In the genomic region with DNA sequence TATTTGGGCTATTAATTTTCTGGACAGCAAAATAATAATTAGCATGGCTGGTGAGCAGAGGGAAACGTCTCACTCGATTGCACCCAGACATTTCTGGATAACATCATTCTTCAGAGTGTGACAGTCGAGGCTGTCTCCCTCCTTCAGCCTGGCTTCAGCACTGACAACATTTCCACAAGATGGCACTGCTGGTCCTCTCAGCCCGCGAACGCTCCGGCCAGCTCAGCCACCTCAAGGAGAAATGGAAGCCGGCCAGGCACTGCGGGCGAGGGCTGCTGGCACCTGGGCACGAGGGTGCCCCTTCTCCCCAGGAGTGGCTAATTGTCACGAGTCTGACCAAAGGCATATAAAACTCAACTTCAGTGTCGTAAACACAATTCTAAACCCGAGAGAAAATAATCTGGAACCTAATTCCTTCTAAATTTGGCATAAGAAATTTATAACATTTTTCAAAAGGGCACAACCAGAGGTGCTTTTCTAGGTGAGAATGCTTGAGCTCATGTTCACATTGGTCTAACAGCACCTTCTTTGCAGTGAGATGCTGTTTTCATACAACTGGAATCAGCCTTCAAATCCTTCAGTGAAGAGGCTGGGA, we compare ENCODE assay signal across 8 cellular contexts.
DNase-seq lines count a peak whose midpoint lies in the region; ATAC-seq and TF ChIP-seq lines count a peak whose summit lies in the region.

No MANE protein-coding gene starts in this region.

- H3K27me3 ChIP-seq in OCI-LY1 (ENCODE audit: insufficient read depth, low read length) = no peaks in the 10 kb centered on the region
- no peaks in the 10 kb centered on the region for H3K27me3 ChIP-seq in colonic mucosa
- no peaks in the 10 kb centered on the region for H3K27me3 ChIP-seq in left lung
- no peaks in the 10 kb centered on the region for H3K27me3 ChIP-seq in testis

- no peaks in the 10 kb centered on the region for H3K79me2 ChIP-seq in OCI-LY1 (ENCODE audit: insufficient read depth, low read length)

- DNase-seq in D341Med (ENCODE audit: low spot score) = peak; percentile 84
- peak; percentile 85 for DNase-seq in HT1080 (ENCODE audit: low read depth)
- DNase-seq in colonic mucosa = peak; percentile 67
- DNase-seq in left lung = peak; percentile 84 to 92
- DNase-seq in testis = peak; percentile 84
- no peak for DNase-seq in central memory CD4-positive, alpha-beta T cell

- H3K9ac ChIP-seq in OCI-LY1 (ENCODE audit: low read length) (no peak overlapping the region), colonic mucosa (ENCODE audit: low read depth in 2 of 2, low read length in 2 of 2) (no peak overlapping the region)

- no peak overlapping the region for H2AFZ ChIP-seq in OCI-LY1 (ENCODE audit: low read length)

- no peaks in the 10 kb centered on the region for H3K9me3 ChIP-seq in OCI-LY1 (ENCODE audit: low read length)
- no peaks in the 10 kb centered on the region for H3K9me3 ChIP-seq in colonic mucosa
- H3K9me3 ChIP-seq in left lung = no peaks in the 10 kb centered on the region
- no peaks in the 10 kb centered on the region for H3K9me3 ChIP-seq in testis

- no peaks in the 10 kb centered on the region for H3K36me3 ChIP-seq in OCI-LY1 (ENCODE audit: insufficient read depth, low read length)
- no peaks in the 10 kb centered on the region for H3K36me3 ChIP-seq in colonic mucosa
- H3K36me3 ChIP-seq in left lung = peaks cover 0 to 5% of the 10 kb centered on the region in 2 donors
- H3K36me3 ChIP-seq in testis (ENCODE audit: low read depth, missing control alignments) = no peaks in the 10 kb centered on the region

- H4K20me1 ChIP-seq in OCI-LY1 (ENCODE audit: insufficient read depth, low read length) = no peaks in the 10 kb centered on the region

- no peaks in the 10 kb centered on the region for H3K9me2 ChIP-seq in OCI-LY1 (ENCODE audit: low read depth, low read length)

- intact Hi-C loops in colonic mucosa (cut with DNase I) = loop anchor here (5.0 to 10.0 kb wide), 2 partner anchors 110 to 157 kb away; no protein-coding TSS in a partner anchor
- intact Hi-C loops in left lung (cut with DNase I) = no loop called here
- intact Hi-C loops in testis (cut with DNase I; ENCODE audit: low total_unique reads) = no loop called here

- TF ChIP-seq CTCF in OCI-LY1 (IDR thresholded peaks at IDR 0.05; ENCODE audit: low read length) (peak; percentile 84), colonic mucosa (IDR thresholded peaks at IDR 0.05) (peak; percentile 76), left lung (IDR thresholded peaks at IDR 0.05) (peak; percentile 67 to 70), testis (IDR thresholded peaks at IDR 0.05) (peak in 2 of 3 experiments; percentile 41 to 59)

- ATAC-seq in GM19043 (IDR thresholded peaks at IDR 0.05; ENCODE audit: low read depth, unreplicated experiment) (peak; percentile 32), left lung (peak; percentile 98)

- H3K27ac ChIP-seq in OCI-LY1 (ENCODE audit: low read depth, low read length, poor library complexity, severe bottlenecking) (peak overlapping the region; percentile 12), colonic mucosa (no peak overlapping the region), left lung (no peak overlapping the region), testis (no peak overlapping the region)

- no peak overlapping the region for H3K4me2 ChIP-seq in OCI-LY1 (ENCODE audit: low read length)

- H3K4me1 ChIP-seq in OCI-LY1 (ENCODE audit: insufficient read depth, low read length, severe bottlenecking) (peaks cover 35% of the 10 kb centered on the region), colonic mucosa (no peaks in the 10 kb centered on the region), left lung (peaks cover 0 to 10% of the 10 kb centered on the region in 2 donors), testis (no peaks in the 10 kb centered on the region)

- H3K4me3 ChIP-seq in OCI-LY1 (ENCODE audit: low read depth, low read length, poor library complexity, severe bottlenecking) = no peak overlapping the region
- no peak overlapping the region for H3K4me3 ChIP-seq in colonic mucosa
- H3K4me3 ChIP-seq in left lung = no peak overlapping the region
- H3K4me3 ChIP-seq in testis = no peak overlapping the region

- 25 to 36% methylated on average over 14 of the region's 14 CpGs for WGBS in testis, 2 donors

- no peak for TF ChIP-seq POLR2A in testis (IDR thresholded peaks at IDR 0.05)

- no peaks in the 10 kb centered on the region for H3F3A ChIP-seq in OCI-LY1 (ENCODE audit: insufficient read depth, low read length)
